Comparison of ENCODE assay signal across 17 cellular contexts in the genomic region with DNA sequence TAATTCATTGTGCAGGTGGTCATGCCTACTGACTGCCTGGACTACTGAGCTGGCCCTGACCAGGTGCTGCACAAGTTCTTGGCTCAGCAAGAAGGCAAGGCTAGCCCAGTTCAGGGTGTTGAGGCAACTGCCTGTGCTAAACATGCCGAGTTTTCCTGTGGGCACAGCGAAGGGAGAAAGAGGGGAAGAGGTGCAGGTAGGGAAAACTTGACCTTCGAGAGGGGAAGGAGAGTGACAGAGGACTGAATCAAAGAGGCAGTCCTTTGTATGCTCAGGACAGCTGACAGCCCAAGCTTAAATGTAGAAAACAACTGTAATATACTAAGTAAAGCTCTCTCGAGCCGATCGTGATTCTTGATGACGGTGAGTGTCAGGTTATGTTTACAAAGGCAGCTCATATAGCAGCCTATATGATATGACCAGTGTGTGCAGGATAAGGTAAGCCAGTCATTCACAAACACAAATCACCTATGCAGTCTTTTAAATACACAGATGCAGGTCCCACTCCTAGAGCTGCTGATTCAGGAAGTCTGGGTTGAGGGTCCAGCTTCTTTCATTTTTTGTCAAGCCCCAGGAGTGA. TPM values are rescaled to one million over a fixed set of nuclear protein-coding genes. Genes with fewer than 3 reads are reported as not detected.
A peak's percentile ranks its signal among the peaks of the same experiment; 100 is the strongest.
DNase-seq lines count a peak whose midpoint lies in the region; ATAC-seq, FAIRE-seq and TF ChIP-seq lines count a peak whose summit lies in the region.
"Had no signal": no experiment of that assay in that cellular context is flagged by ENCODE, and none has a peak within 500 bp of the region (broad histone marks: within the 10 kb centered on the region; RNA-seq: fewer than 3 reads in every experiment).

No MANE protein-coding gene starts in this region.

- H3K27ac ChIP-seq in H1 (ENCODE audit: low read depth, low read length) (no peak overlapping the region), upper lobe of right lung (no peak overlapping the region), transverse colon (no peak overlapping the region)
- H3K27ac ChIP-seq: right lobe of liver had no signal

- no peak for DNase-seq in natural killer cell treated with Interleukin-12 subunit alpha and Interleukin-12 subunit beta and Interleukin-15 and Interleukin-18, amount 100 ng/mL, for 72 hours (ENCODE audit: low spot score)
- DNase-seq in natural killer cell (no peak), NCI-H345 treated with DMSO at 0.1 percent for 48 hours (lab: John Stamatoyannopoulos, UW; ENCODE audit: unreplicated experiment) (peak; percentile 40), H1 (ENCODE audit: low read depth in 1 of 2, low spot score in 2 of 2) (no peak), upper lobe of right lung (no peak), transverse colon (no peak), NCI-H146 treated with DMSO at 0.1 percent for 48 hours (lab: John Stamatoyannopoulos, UW; ENCODE audit: unreplicated experiment) (no peak), BE2C (no peak)
- DNase-seq: CD4-positive, CD25-positive, alpha-beta regulatory T cell; central memory CD4-positive, alpha-beta T cell; effector CD8-positive, alpha-beta T cell; hippocampal formation; kidney; NCI-H1048; NCI-H446; right lobe of liver had no signal

- H4K91ac ChIP-seq in H1 (replicated peaks; ENCODE audit: insufficient read length, low read length) = no peak overlapping the region

- no peak overlapping the region for H3K4me2 ChIP-seq in H1 (ENCODE audit: insufficient read depth in 1 of 2, low read depth in 2 of 2, low read length in 2 of 2)

- CTCF ChIA-PET in H1 (lab: Charles Lee; ENCODE audit: partially characterized antibody) = interaction anchor here (1.1 to 2.1 kb wide), 2 partner anchors 47 to 78 kb away, joined by 4 read pairs; no protein-coding TSS in a partner anchor

- in situ Hi-C loops in transverse colon (cut with MboI; ENCODE audit: low pct_ligation_motif_present in 1 of 4, low pct_unique_long_range_greater_than_20kb in 1 of 4, low sequenced_read_pairs in 3 of 4) = no loop called here

- H3K79me1 ChIP-seq in H1 (ENCODE audit: low read depth, low read length) = no peaks in the 10 kb centered on the region

- peaks cover 7% of the 10 kb centered on the region for H3K36me3 Mint-ChIP-seq in natural killer cell treated with Interleukin-12 subunit alpha and Interleukin-12 subunit beta and Interleukin-15 and Interleukin-18, amount 100 ng/mL, for 72 hours
- H3K36me3 Mint-ChIP-seq in natural killer cell = no peaks in the 10 kb centered on the region
- H3K36me3 Mint-ChIP-seq: CD4-positive, CD25-positive, alpha-beta regulatory T cell had no signal

- H3K36me3 ChIP-seq in H1 (ENCODE audit: control insufficient read depth in 2 of 4, insufficient read depth in 4 of 4, low read length in 3 of 4) (no peaks in the 10 kb centered on the region), upper lobe of right lung (no peaks in the 10 kb centered on the region), transverse colon (no peaks in the 10 kb centered on the region), BE2C (no peaks in the 10 kb centered on the region)
- H3K36me3 ChIP-seq: right lobe of liver had no signal

- no peak for ATAC-seq in natural killer cell treated with Interleukin-12 subunit alpha and Interleukin-12 subunit beta and Interleukin-15 and Interleukin-18, amount 100 ng/mL, for 72 hours
- ATAC-seq in natural killer cell (no peak), upper lobe of right lung (no peak)
- ATAC-seq: right lobe of liver had no signal

- H3K27me3 Mint-ChIP-seq in natural killer cell treated with Interleukin-12 subunit alpha and Interleukin-12 subunit beta and Interleukin-15 and Interleukin-18, amount 100 ng/mL, for 72 hours = peaks cover 13 to 46% of the 10 kb centered on the region in 2 donors
- H3K27me3 Mint-ChIP-seq in natural killer cell (ENCODE audit: low read depth in 2 of 2) = peaks cover 31 to 44% of the 10 kb centered on the region in 2 donors

- TF ChIP-seq EP300 in H1 (IDR thresholded peaks at IDR 0.05; ENCODE audit: borderline replicate concordance in 1 of 2, low read depth in 2 of 2, low read length in 2 of 2) (no peak), transverse colon (IDR thresholded peaks at IDR 0.05; ENCODE audit: low read depth) (no peak)

- no peak overlapping the region for H3K23ac ChIP-seq in H1 (ENCODE audit: insufficient read length)

- no peak overlapping the region for H4K8ac ChIP-seq in H1 (ENCODE audit: extremely low read depth, insufficient read depth, low read length)

- H3K27me3 ChIP-seq in H1 (replicated peaks in 1 of 4; ENCODE audit: control insufficient read depth in 3 of 4, extremely low read depth in 1 of 4, insufficient read depth in 3 of 4, low read length in 3 of 4) = peaks cover 9 to 29% (median 25%) of the 10 kb centered on the region in 4 experiments
- no peaks in the 10 kb centered on the region for H3K27me3 ChIP-seq in upper lobe of right lung
- peaks cover 17% of the 10 kb centered on the region for H3K27me3 ChIP-seq in transverse colon
- H3K27me3 ChIP-seq in BE2C = peaks cover 72% of the 10 kb centered on the region

- H3K4ac ChIP-seq in H1 (replicated peaks; ENCODE audit: insufficient read length, low read depth, low read length) = no peak overlapping the region

- no peak overlapping the region for H3K4me3 ChIP-seq in H1 (ENCODE audit: extremely low read depth in 1 of 4, insufficient read depth in 2 of 4, low read depth in 3 of 4, low read length in 4 of 4)
- peak overlapping the region; percentile 66 for H3K4me3 ChIP-seq in upper lobe of right lung
- no peak overlapping the region for H3K4me3 ChIP-seq in transverse colon
- H3K4me3 ChIP-seq in BE2C (ENCODE audit: low read depth, low read length) = no peak overlapping the region
- H3K4me3 ChIP-seq: right lobe of liver had no signal

- H2AK5ac ChIP-seq in H1 (ENCODE audit: low read depth, low read length) = no peak overlapping the region

- no peak overlapping the region for H4K5ac ChIP-seq in H1 (ENCODE audit: insufficient read length, low read depth, low read length)

- H3K4me3 Mint-ChIP-seq in natural killer cell treated with Interleukin-12 subunit alpha and Interleukin-12 subunit beta and Interleukin-15 and Interleukin-18, amount 100 ng/mL, for 72 hours = peak overlapping the region; percentile 71
- no peak overlapping the region for H3K4me3 Mint-ChIP-seq in natural killer cell

- H3K14ac ChIP-seq in H1 (ENCODE audit: insufficient read length) = peak overlapping the region; percentile 95

- no peaks in the 10 kb centered on the region for H3K79me2 ChIP-seq in H1 (ENCODE audit: control insufficient read depth in 1 of 2, insufficient read depth in 2 of 2, low read length in 2 of 2)

- H3K23me2 ChIP-seq in H1 (ENCODE audit: low read depth, low read length) = peaks cover 6% of the 10 kb centered on the region; the same call in 1 of the 2 replicates

- H3K18ac ChIP-seq in H1 (ENCODE audit: extremely low read depth, low read length) = no peak overlapping the region

- H3K4me1 ChIP-seq in H1 (replicated peaks in 1 of 4; ENCODE audit: control insufficient read depth in 3 of 4, insufficient read depth in 4 of 4, low read length in 3 of 4) (peaks cover under 1 to 4% (median 2%) of the 10 kb centered on the region in 4 experiments; a peak in 5 of 7 replicates), upper lobe of right lung (peaks cover 44% of the 10 kb centered on the region), transverse colon (peaks cover 0 to 6% (median 4%) of the 10 kb centered on the region in 4 donors), BE2C (no peaks in the 10 kb centered on the region)

- no peak overlapping the region for H2BK120ac ChIP-seq in H1 (replicated peaks; ENCODE audit: low read depth, low read length)

- WGBS in H1 (ENCODE audit: extremely low coverage in 1 of 2, insufficient coverage in 1 of 2, insufficient read length in 1 of 2, insufficient replicate concordance in 2 of 2, low coverage in 1 of 2, low lambda C conversion rate in 2 of 2, missing lambda C conversion rate in 1 of 2), 2 experiments = 91% methylated on average over 7 of the region's 7 CpGs; no CpG with 5 or more reads in 1 of the 2 experiments
- WGBS in transverse colon (ENCODE audit: low coverage in 1 of 2), 2 donors = 72 to 82% methylated on average over 5 to 7 of the region's 7 CpGs

- H3K27ac Mint-ChIP-seq in natural killer cell treated with Interleukin-12 subunit alpha and Interleukin-12 subunit beta and Interleukin-15 and Interleukin-18, amount 100 ng/mL, for 72 hours = no peak overlapping the region
- no peak overlapping the region for H3K27ac Mint-ChIP-seq in natural killer cell
- H3K27ac Mint-ChIP-seq: activated T-helper 2 cell treated with anti-CD3 and anti-CD28 coated beads, Interferon-gamma antibody, Interleukin-2, Interleukin-4, amounts not matched to agents 10 μg/mL and 5 μg/mL and 100 μg/mL, durations not matched to agents 14 hours and 24 hours and 36 hours; CD4-positive, CD25-positive, alpha-beta regulatory T cell had no signal

- intact Hi-C loops in natural killer cell (cut with micrococcal nuclease) = no loop called here
- intact Hi-C loops in upper lobe of right lung (cut with DNase I) = no loop called here
- intact Hi-C loops in transverse colon (cut with DNase I; ENCODE audit: low total_unique reads) = loop anchor here (10.0 kb wide), 1 partner anchor 317 kb away; no protein-coding TSS in a partner anchor

- H4K20me1 ChIP-seq in H1 (replicated peaks in 1 of 2; ENCODE audit: control insufficient read depth in 1 of 2, insufficient read depth in 2 of 2, low read length in 2 of 2) = no peaks in the 10 kb centered on the region

- FAIRE-seq in H1 (lab: Jason Lieb, UNC) = no peak
- FAIRE-seq: kidney had no signal

- H2BK20ac ChIP-seq in H1 (ENCODE audit: low read length) = no peak overlapping the region

- no peak overlapping the region; the same call in 1 of the 2 replicates for H2BK15ac ChIP-seq in H1 (ENCODE audit: low read length)

- H3K4me1 Mint-ChIP-seq in natural killer cell treated with Interleukin-12 subunit alpha and Interleukin-12 subunit beta and Interleukin-15 and Interleukin-18, amount 100 ng/mL, for 72 hours (ENCODE audit: low read depth in 2 of 2) = peaks cover 45 to 46% of the 10 kb centered on the region in 2 donors
- peaks cover 0 to 12% of the 10 kb centered on the region in 2 donors for H3K4me1 Mint-ChIP-seq in natural killer cell

- H3K56ac ChIP-seq in H1 (replicated peaks; ENCODE audit: insufficient read length, low read depth, low read length) = no peak overlapping the region

- H2BK12ac ChIP-seq in H1 (ENCODE audit: low read depth, low read length) = peak overlapping the region; percentile 4; the same call in 1 of the 2 replicates

- H3K9me3 ChIP-seq in H1 (ENCODE audit: insufficient read depth in 2 of 2, low read depth in 1 of 2, low read length in 1 of 2) (no peaks in the 10 kb centered on the region), upper lobe of right lung (no peaks in the 10 kb centered on the region), transverse colon (no peaks in the 10 kb centered on the region), BE2C (no peaks in the 10 kb centered on the region; the same call in 1 of the 2 replicates)

- POLR2A ChIA-PET in H1 (lab: Charles Lee; ENCODE audit: partially characterized antibody) = interaction anchor here (1.9 kb wide), 1 partner anchor 22 kb away, joined by 11 read pairs; the partner anchor contains the start of gene TMBIM4

- 0 out of 2 replicates have a peak overlapping the region, but pooled peaks have one; percentile 35 for H2AFZ ChIP-seq in H1 (ENCODE audit: low read length)

- H3K9ac ChIP-seq in H1 (replicated peaks in 1 of 4; ENCODE audit: extremely low read depth in 1 of 4, low read depth in 3 of 4, low read length in 3 of 4) = no peak overlapping the region

- TF ChIP-seq POLR2A in H1 (IDR thresholded peaks at IDR 0.05; ENCODE audit: control extremely low read depth in 1 of 2, low read depth in 2 of 2, low read length in 2 of 2) (no peak), transverse colon (IDR thresholded peaks at IDR 0.05) (no peak)

- no peaks in the 10 kb centered on the region for H3K9me3 Mint-ChIP-seq in natural killer cell treated with Interleukin-12 subunit alpha and Interleukin-12 subunit beta and Interleukin-15 and Interleukin-18, amount 100 ng/mL, for 72 hours
- no peaks in the 10 kb centered on the region for H3K9me3 Mint-ChIP-seq in natural killer cell
- H3K9me3 Mint-ChIP-seq: activated T-helper 2 cell treated with anti-CD3 and anti-CD28 coated beads, Interferon-gamma antibody, Interleukin-2, Interleukin-4, amounts not matched to agents 10 μg/mL and 5 μg/mL and 100 μg/mL, durations not matched to agents 14 hours and 24 hours and 36 hours had no signal

- TF ChIP-seq CTCF in natural killer cell (IDR thresholded peaks at IDR 0.05) = no peak
- TF ChIP-seq CTCF in H1 (IDR thresholded peaks at IDR 0.05; ENCODE audit: control extremely low read depth in 1 of 3, insufficient read depth in 1 of 3, low read depth in 1 of 3, low read length in 3 of 3) = no peak
- no peak for TF ChIP-seq CTCF in upper lobe of right lung (IDR thresholded peaks at IDR 0.05)
- TF ChIP-seq CTCF in transverse colon (IDR thresholded peaks at IDR 0.05) = no peak
- TF ChIP-seq CTCF in BE2C (IDR thresholded peaks at IDR 0.05; ENCODE audit: low read depth, low read length) = no peak

- no peak for TF ChIP-seq RAD21 in H1 (IDR thresholded peaks at IDR 0.05 in 1 of 2, conservative IDR thresholded peaks at IDR 0.05 in 1 of 2; ENCODE audit: low read depth in 2 of 2, low read length in 2 of 2)

- H2BK5ac ChIP-seq in H1 (ENCODE audit: low read depth, low read length) = no peak overlapping the region

RNA-seq across cellular contexts. Expression of gene IRAK3, which starts 2.6 kb away (rescaled TPM):
- 10 to 100 TPM; 18.8 to 21.7 TPM for total RNA-seq in natural killer cell treated with Interleukin-12 subunit alpha and Interleukin-12 subunit beta and Interleukin-15 and Interleukin-18, amount 100 ng/mL, for 72 hours
- total RNA-seq in natural killer cell (1 to 10 TPM; 3.7 to 9.9 (median 9.2) TPM), upper lobe of right lung (44.6 TPM), transverse colon (10 to 100 TPM in 1 of 4 donors, 1 to 10 TPM in 3; 5.6 to 13.8 (median 6.7) TPM)
- 1.8 and 2.2 TPM in 2 replicates for total RNA-seq in H1 (2021; fragmentation: NEBNext Ultra II Directional; extraction: Animal tissue kit (Norgen Biotek cat#: 25700))
- 0.28 and 0.51 TPM in 2 replicates for polyA plus RNA-seq in H1 (2011; rRNA removed)
- 0.56 TPM for polyA plus RNA-seq in H1 (2011; cell fraction: cytosol; rRNA removed)
- 0.36 TPM for polyA plus RNA-seq in H1 (2011; cell fraction: nucleus; rRNA removed)
- polyA plus RNA-seq in H1 (2012, experiment 1 of 2) = 0.47 to 0.77 TPM (median 0.62 TPM) in 4 replicates
- polyA plus RNA-seq in H1 (2012, experiment 2 of 2) = 0.16 TPM
- polyA plus RNA-seq in H1 (2013, experiment 1 of 2) = 0.69 TPM
- polyA plus RNA-seq in H1 (2013, experiment 2 of 2) = 0.87 TPM
- polyA minus RNA-seq in H1 (2011; rRNA and poly(A)+ RNA removed) = 1.3 and 1.7 TPM in 2 replicates
- 0.95 TPM for polyA minus RNA-seq in H1 (2011; cell fraction: cytosol; rRNA and poly(A)+ RNA removed)
- polyA minus RNA-seq in H1 (2011; cell fraction: nucleus; rRNA and poly(A)+ RNA removed) = 1.2 TPM
- not detected for polyA plus RNA-seq in BE2C (2012; ENCODE audit: insufficient read depth, insufficient read length, low read depth)

RNA-seq across cellular contexts. Expression of gene TMBIM4, which starts 21.8 kb away (rescaled TPM):
- total RNA-seq in natural killer cell treated with Interleukin-12 subunit alpha and Interleukin-12 subunit beta and Interleukin-15 and Interleukin-18, amount 100 ng/mL, for 72 hours = 10 to 100 TPM; 43.7 to 89.2 TPM
- total RNA-seq in natural killer cell = 10 to 100 TPM; 46.6 to 72.0 (median 63.2) TPM
- 12.8 and 15.5 TPM in 2 replicates for total RNA-seq in H1 (2021; fragmentation: NEBNext Ultra II Directional; extraction: Animal tissue kit (Norgen Biotek cat#: 25700))
- 42.6 and 46.6 TPM in 2 replicates for polyA plus RNA-seq in H1 (2011; rRNA removed)
- 22.0 TPM for polyA plus RNA-seq in H1 (2011; cell fraction: cytosol; rRNA removed)
- polyA plus RNA-seq in H1 (2011; cell fraction: nucleus; rRNA removed) = 6.1 TPM
- polyA plus RNA-seq in H1 (2012, experiment 1 of 2) = 9.0 to 14.5 TPM (median 11.4 TPM) in 4 replicates
- 6.5 TPM for polyA plus RNA-seq in H1 (2012, experiment 2 of 2)
- polyA plus RNA-seq in H1 (2013, experiment 1 of 2) = 55.8 TPM
- polyA plus RNA-seq in H1 (2013, experiment 2 of 2) = 64.3 TPM
- 5.0 and 7.3 TPM in 2 replicates for polyA minus RNA-seq in H1 (2011; rRNA and poly(A)+ RNA removed)
- polyA minus RNA-seq in H1 (2011; cell fraction: cytosol; rRNA and poly(A)+ RNA removed) = 7.6 TPM
- polyA minus RNA-seq in H1 (2011; cell fraction: nucleus; rRNA and poly(A)+ RNA removed) = 6.5 TPM
- total RNA-seq in upper lobe of right lung = 154 TPM
- total RNA-seq in transverse colon = 100 to 1,000 TPM in 2 of 4 donors, 10 to 100 TPM in 2; 15.5 to 217 (median 98.8) TPM
- 34.8 TPM for polyA plus RNA-seq in BE2C (2012; ENCODE audit: insufficient read depth, insufficient read length, low read depth)
